ENCODE assay signal across 19 cellular contexts in the genomic region with DNA sequence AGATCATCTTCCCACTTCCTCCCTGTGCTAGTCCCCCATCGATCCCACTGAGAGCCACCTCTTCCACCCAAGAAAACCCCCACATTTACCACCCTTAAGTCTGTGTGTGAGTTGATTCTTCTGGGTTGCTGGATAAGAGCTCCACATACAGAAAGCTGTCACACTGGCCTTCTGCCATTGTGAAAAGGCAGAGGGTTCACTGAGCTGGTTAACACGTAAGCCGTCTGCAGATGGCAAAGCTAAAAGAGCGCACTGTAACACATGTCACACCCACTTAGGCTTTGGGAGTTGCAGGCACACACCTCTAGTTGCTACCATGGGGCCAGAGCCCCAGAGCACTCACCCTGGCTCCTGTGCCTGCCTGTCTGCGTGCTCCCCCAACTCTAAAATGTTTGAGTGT.
A peak's percentile ranks its signal among the peaks of the same experiment; 100 is the strongest.
DNase-seq lines count a peak whose midpoint lies in the region.
"Had no signal": no experiment of that assay in that cellular context is flagged by ENCODE, and none has a peak within 500 bp of the region (broad histone marks: within the 10 kb centered on the region; RNA-seq: fewer than 3 reads in every experiment).

No MANE protein-coding gene starts in this region.

- no peak overlapping the region for H4K91ac ChIP-seq in trophoblast cell (ENCODE audit: low read depth, low read length)

- H3K18ac ChIP-seq in trophoblast cell (ENCODE audit: low read length): no peak overlapping the region

- H3K4me1 ChIP-seq in trophoblast cell (ENCODE audit: control insufficient read depth in 1 of 2, insufficient read depth in 2 of 2, low read length in 2 of 2): peaks cover 0 to 2% of the 10 kb centered on the region in 2 experiments
- H3K4me1 ChIP-seq: BLaER1 treated with 17β-estradiol and CSF1 and Interleukin-3, amounts not matched to agents 10 nM and 100 nM; Caco-2 had no signal

- H3K9ac ChIP-seq in trophoblast cell (ENCODE audit: low read length): no peak overlapping the region
- H3K9ac ChIP-seq: BLaER1 treated with 17β-estradiol and CSF1 and Interleukin-3, amounts not matched to agents 10 nM and 100 nM had no signal

- no peaks in the 10 kb centered on the region for H3K9me3 ChIP-seq in trophoblast cell (ENCODE audit: insufficient read depth, low read depth, low read length)
- H3K9me3 ChIP-seq: Caco-2 had no signal

- peaks cover under 1% of the 10 kb centered on the region for H3K79me1 ChIP-seq in trophoblast cell (ENCODE audit: low read length)

- no peak overlapping the region for H2AFZ ChIP-seq in trophoblast cell (ENCODE audit: insufficient read depth, low read length, poor library complexity)

- no peaks in the 10 kb centered on the region for H3K36me3 ChIP-seq in trophoblast cell (ENCODE audit: control insufficient read depth in 1 of 2, insufficient read depth in 2 of 2, low read length in 2 of 2)

- no peak overlapping the region for H3K4me2 ChIP-seq in trophoblast cell (ENCODE audit: low read length)
- H3K4me2 ChIP-seq: BLaER1 treated with 17β-estradiol and CSF1 and Interleukin-3, amounts not matched to agents 10 nM and 100 nM had no signal

- no peak overlapping the region for H2BK120ac ChIP-seq in trophoblast cell (ENCODE audit: insufficient read depth, low read length, poor library complexity)

- no peaks in the 10 kb centered on the region for H3K27me3 ChIP-seq in trophoblast cell (ENCODE audit: insufficient read depth, low read length)
- H3K27me3 ChIP-seq: BLaER1 treated with 17β-estradiol and CSF1 and Interleukin-3, amounts not matched to agents 10 nM and 100 nM had no signal

- H2AK5ac ChIP-seq in trophoblast cell (ENCODE audit: low read length): no peak overlapping the region

- H4K12ac ChIP-seq in trophoblast cell (ENCODE audit: low read depth, low read length): no peak overlapping the region

- no peak overlapping the region for H2BK12ac ChIP-seq in trophoblast cell (ENCODE audit: low read length)

- no peak overlapping the region for H2BK5ac ChIP-seq in trophoblast cell (ENCODE audit: low read depth, low read length, poor library complexity)

- no peak overlapping the region for H3K4me3 ChIP-seq in trophoblast cell (ENCODE audit: low read depth, low read length)
- H3K4me3 ChIP-seq: BLaER1 treated with 17β-estradiol and CSF1 and Interleukin-3, amounts not matched to agents 10 nM and 100 nM; GM12878 had no signal

- H3K4ac ChIP-seq in trophoblast cell (ENCODE audit: low read depth, low read length): peak overlapping the region; percentile 25

- WGBS in trophoblast cell (ENCODE audit: extremely low coverage, insufficient coverage, insufficient read length): no CpG with 5 or more reads among the region's 5 CpGs

- no peaks in the 10 kb centered on the region for H3K79me2 ChIP-seq in trophoblast cell (ENCODE audit: control insufficient read depth, insufficient read depth, low read length, poor library complexity)

- H3K23ac ChIP-seq in trophoblast cell (ENCODE audit: low read length): no peak overlapping the region

- peak; percentile 44 for DNase-seq in NCI-H82 (lab: John Stamatoyannopoulos, UW)
- no peak for DNase-seq in NCI-H82 treated with DMSO at 0.1 percent for 48 hours (lab: John Stamatoyannopoulos, UW; ENCODE audit: unreplicated experiment)
- peak; percentile 86 for DNase-seq in G401 (ENCODE audit: low spot score)
- peak; percentile 29 for DNase-seq in cerebellum (ENCODE audit: low spot score)
- DNase-seq in trophoblast cell: no peak
- no peak for DNase-seq in activated CD4-positive, alpha-beta T cell treated with anti-CD3 and anti-CD28 coated beads, Interleukin-2, amount 50 U/mL, for 1 hour
- DNase-seq in activated CD4-positive, alpha-beta T cell treated with anti-CD3 and anti-CD28 coated beads for 48 hours: no peak
- DNase-seq in dermis blood vessel endothelial cell: no peak
- DNase-seq: 8988T; ACHN; Caco-2; Calu3; CD4-positive, alpha-beta T cell; CD8-positive, alpha-beta T cell; DMS79 treated with DMSO at 0.1 percent for 48 hours; GDM1 had no signal

- no peak overlapping the region for H3K27ac ChIP-seq in trophoblast cell (ENCODE audit: low read depth, low read length)
- H3K27ac ChIP-seq: BLaER1 treated with 17β-estradiol and CSF1 and Interleukin-3, amounts not matched to agents 10 nM and 100 nM; C4-2B had no signal

- in situ Hi-C loops in G401 (cut with HindIII; ENCODE audit: low sequenced_read_pairs): no loop called here

- no peak overlapping the region for H3K14ac ChIP-seq in trophoblast cell (ENCODE audit: low read length)

- no peak overlapping the region for H4K8ac ChIP-seq in trophoblast cell (ENCODE audit: low read depth, low read length)

Comparison
In these comparisons a context has a peak if more than half of its experiments do, and no peak if none do; other contexts are left out.
1. DNase-seq: peak in NCI-H82 (single experiment), G401 (single experiment) and cerebellum (single experiment); none in NCI-H82 treated with DMSO at 0.1 percent for 48 hours (single experiment), trophoblast cell (0 of 2), activated CD4-positive, alpha-beta T cell treated with anti-CD3 and anti-CD28 coated beads, Interleukin-2, amount 50 U/mL, for 1 hour (single experiment), activated CD4-positive, alpha-beta T cell treated with anti-CD3 and anti-CD28 coated beads for 48 hours (single experiment) and dermis blood vessel endothelial cell (single experiment).